Comparison of ENCODE assay signal across 32 cellular contexts in the genomic region with DNA sequence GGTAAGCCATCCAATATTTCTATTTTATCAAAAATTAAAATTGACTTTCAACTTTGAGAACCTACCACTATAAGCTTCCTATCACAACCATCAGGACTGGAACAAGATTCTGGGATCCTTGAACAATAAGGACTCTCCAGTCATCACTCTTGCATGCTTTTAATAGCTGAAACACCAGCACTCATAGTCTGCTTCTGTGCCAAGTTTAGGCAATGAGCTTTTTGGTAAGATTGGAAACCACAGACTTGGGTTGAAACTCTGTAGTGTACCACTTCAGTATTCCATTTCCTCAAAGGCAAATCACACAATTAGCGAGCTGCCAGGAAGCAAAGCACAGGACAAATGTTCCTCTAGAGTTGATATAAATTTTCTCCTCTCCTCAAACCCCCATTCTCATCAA.
"Had no signal": no experiment of that assay in that cellular context is flagged by ENCODE, and none has a peak within 500 bp of the region (broad histone marks: within the 10 kb centered on the region; RNA-seq: fewer than 3 reads in every experiment).

No MANE protein-coding gene starts in this region.

- H3K27me3 ChIP-seq: pancreas had no signal

- H3K4me1 ChIP-seq: pancreas, prostate gland had no signal

- H3K27me3 Mint-ChIP-seq: activated T-cell treated with anti-CD3 and anti-CD28 coated beads, Interleukin-2, amount 50 U/mL, for 24 hours; activated T-helper 17 cell treated with anti-CD3 and anti-CD28 coated beads, Interleukin-2, amount 50 U/mL, for 72 hours; memory B cell; stimulated activated naive CD8-positive, alpha-beta T cell treated with anti-CD3 and anti-CD28 coated beads, Interleukin-15, Interleukin-2, amounts not matched to agents 100 ng/mL and 50 ng/mL, for 24 hours; type B pancreatic cell had no signal

- H3K9me3 ChIP-seq: pancreas, prostate gland, thoracic aorta had no signal

- DNase-seq: activated CD4-positive, alpha-beta T cell treated with anti-CD3 and anti-CD28 coated beads for 48 hours; activated CD4-positive, alpha-beta T cell treated with anti-CD3 and anti-CD28 coated beads, Interleukin-2, amount 50 U/mL, for 48 hours; activated CD8-positive, alpha-beta memory T cell treated with anti-CD3 and anti-CD28 coated beads, Interleukin-2, amount 50 U/mL, for 48 hours; activated gamma-delta T cell treated with Interleukin-2 at 50 U/mL for 16 hours; activated naive CD4-positive, alpha-beta T cell treated with anti-CD3 and anti-CD28 coated beads, Interleukin-2, amount 50 U/mL, for 16 hours; activated T-cell treated with anti-CD3 and anti-CD28 coated beads, Interleukin-2, amount 50 U/mL, for 24 hours; amniotic stem cell; caudate nucleus; endodermal cell; foreskin fibroblast; head of caudate nucleus; hippocampal formation; left cardiac atrium; midbrain; naive thymus-derived CD8-positive, alpha-beta T cell; nucleus accumbens; pancreas; retina; small intestine; stimulated activated CD4-positive, alpha-beta T cell treated with anti-CD3 and anti-CD28 coated beads, Interleukin-4, amount 100 ng/mL, for 24 hours; WERI-Rb-1 had no signal

- H3K36me3 Mint-ChIP-seq: memory B cell; naive thymus-derived CD8-positive, alpha-beta T cell; stimulated activated effector memory CD8-positive, alpha-beta T cell treated with anti-CD3 and anti-CD28 coated beads, Interleukin-12 subunit alpha, Interleukin-12 subunit beta, amount 100 ng/mL, for 72 hours; type B pancreatic cell had no signal

- ATAC-seq: activated CD4-positive, CD25-positive, alpha-beta regulatory T cell treated with anti-CD3 and anti-CD28 coated beads, Interleukin-2, amount 50 U/mL, for 24 hours; activated T-helper 17 cell treated with anti-CD3 and anti-CD28 coated beads, Interleukin-2, amount 50 U/mL, for 72 hours; esophagus mucosa; left cardiac atrium; naive thymus-derived CD8-positive, alpha-beta T cell; pancreas; sciatic nerve; stimulated activated effector memory CD8-positive, alpha-beta T cell treated with anti-CD3 and anti-CD28 coated beads, Interleukin-12 subunit alpha, Interleukin-12 subunit beta, amount 100 ng/mL, for 72 hours had no signal

- H3K9me3 Mint-ChIP-seq: activated T-cell treated with anti-CD3 and anti-CD28 coated beads, Interleukin-2, amount 50 U/mL, for 24 hours; activated T-helper 17 cell treated with anti-CD3 and anti-CD28 coated beads, Interleukin-2, amount 50 U/mL, for 72 hours; endodermal cell; stimulated activated effector memory CD8-positive, alpha-beta T cell treated with anti-CD3 and anti-CD28 coated beads, Interleukin-12 subunit alpha, Interleukin-12 subunit beta, amount 100 ng/mL, for 72 hours; stimulated activated naive CD8-positive, alpha-beta T cell treated with anti-CD3 and anti-CD28 coated beads, Interleukin-15, Interleukin-2, amounts not matched to agents 100 ng/mL and 50 ng/mL, for 24 hours had no signal

- H3K27ac ChIP-seq: pancreas, prostate gland, thoracic aorta, WERI-Rb-1 had no signal

- H3K4me3 Mint-ChIP-seq: activated T-cell treated with anti-CD3 and anti-CD28 coated beads, Interleukin-2, amount 50 U/mL, for 24 hours; activated T-helper 17 cell treated with anti-CD3 and anti-CD28 coated beads, Interleukin-2, amount 50 U/mL, for 72 hours; endodermal cell; memory B cell; naive thymus-derived CD8-positive, alpha-beta T cell; neural crest cell; stimulated activated effector memory CD8-positive, alpha-beta T cell treated with anti-CD3 and anti-CD28 coated beads, Interleukin-12 subunit alpha, Interleukin-12 subunit beta, amount 100 ng/mL, for 72 hours; stimulated activated naive CD8-positive, alpha-beta T cell treated with anti-CD3 and anti-CD28 coated beads, Interleukin-15, Interleukin-2, amounts not matched to agents 100 ng/mL and 50 ng/mL, for 24 hours; type B pancreatic cell had no signal

- H3K4me3 ChIP-seq: pancreas, prostate gland, thoracic aorta had no signal

- H3K36me3 ChIP-seq: pancreas, prostate gland, thoracic aorta, WERI-Rb-1 had no signal

- H3K4me1 Mint-ChIP-seq: activated T-helper 17 cell treated with anti-CD3 and anti-CD28 coated beads, Interleukin-2, amount 50 U/mL, for 72 hours; endodermal cell; memory B cell; naive thymus-derived CD8-positive, alpha-beta T cell; neural crest cell; stimulated activated effector memory CD8-positive, alpha-beta T cell treated with anti-CD3 and anti-CD28 coated beads, Interleukin-12 subunit alpha, Interleukin-12 subunit beta, amount 100 ng/mL, for 72 hours had no signal

- H3K27ac Mint-ChIP-seq: activated T-cell treated with anti-CD3 and anti-CD28 coated beads, Interleukin-2, amount 50 U/mL, for 24 hours; activated T-helper 17 cell treated with anti-CD3 and anti-CD28 coated beads, Interleukin-2, amount 50 U/mL, for 72 hours; endodermal cell; memory B cell; naive thymus-derived CD8-positive, alpha-beta T cell; stimulated activated effector memory CD8-positive, alpha-beta T cell treated with anti-CD3 and anti-CD28 coated beads, Interleukin-12 subunit alpha, Interleukin-12 subunit beta, amount 100 ng/mL, for 72 hours; stimulated activated naive CD8-positive, alpha-beta T cell treated with anti-CD3 and anti-CD28 coated beads, Interleukin-15, Interleukin-2, amounts not matched to agents 100 ng/mL and 50 ng/mL, for 24 hours; type B pancreatic cell had no signal
